In the genomic region with DNA sequence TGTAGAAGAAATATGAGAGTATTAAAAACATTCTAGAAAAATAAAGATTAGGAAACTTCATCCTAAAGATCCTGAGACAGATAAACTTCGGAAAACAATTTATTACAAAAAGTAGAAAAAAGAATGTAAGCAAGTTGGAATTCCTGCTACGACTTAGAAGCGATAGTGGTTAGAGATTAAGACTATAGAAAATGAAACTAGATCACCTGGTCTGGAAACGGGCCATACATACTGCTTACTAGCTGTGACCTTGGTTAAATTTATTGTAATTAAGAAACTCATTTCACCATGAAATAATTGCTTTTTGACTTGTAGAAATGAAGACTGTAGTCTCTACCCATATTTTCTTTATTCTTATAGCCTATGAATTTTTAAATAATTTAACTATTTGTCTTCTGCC, we compare ENCODE assay signal across 16 cellular contexts.
"Had no signal": no experiment of that assay in that cellular context is flagged by ENCODE, and none has a peak within 500 bp of the region (broad histone marks: within the 10 kb centered on the region; RNA-seq: fewer than 3 reads in every experiment).

No MANE protein-coding gene starts in this region.

- H3K9me3 ChIP-seq: prostate gland had no signal

- H3K4me3 ChIP-seq: heart left ventricle, mucosa of descending colon, prostate gland had no signal

- H3K27ac ChIP-seq: esophagus squamous epithelium, heart left ventricle, prostate gland had no signal

- H3K27me3 ChIP-seq: esophagus squamous epithelium, heart left ventricle had no signal

- H3K4me1 ChIP-seq: esophagus squamous epithelium, heart left ventricle, prostate gland had no signal

- DNase-seq: activated CD4-positive, alpha-beta T cell treated with anti-CD3 and anti-CD28 coated beads, Interleukin-2, amount 50 U/mL, for 4 hours; activated CD4-positive, CD25-positive, alpha-beta regulatory T cell treated with anti-CD3 and anti-CD28 coated beads, Interleukin-2, amount 50 U/mL, for 72 hours; activated CD8-positive, alpha-beta memory T cell treated with anti-CD3 and anti-CD28 coated beads, Interleukin-2, amount 10 ng/mL, durations not matched to agents 7 days and 5 days; activated effector memory CD4-positive, alpha-beta T cell treated with Interleukin-2 at 50 U/mL for 16 hours; activated T-cell treated with anti-CD3 and anti-CD28 coated beads, Interleukin-2, amount 50 U/mL, for 24 hours; esophagus squamous epithelium; foreskin fibroblast; heart left ventricle; mucosa of descending colon; naive thymus-derived CD8-positive, alpha-beta T cell; stimulated activated CD4-positive, alpha-beta T cell treated with anti-CD3 and anti-CD28 coated beads, Interleukin-2, amount 100 ng/mL, for 24 hours; stimulated activated naive B cell treated with anti-CD40 and anti-IgM and Interleukin-4, amounts not matched to agents 10 μg/mL and 1 μg/mL and 100 μg/mL, for 72 hours; T-helper 9 cell had no signal

- ATAC-seq: activated CD8-positive, alpha-beta memory T cell treated with anti-CD3 and anti-CD28 coated beads, Interleukin-2, amount 10 ng/mL, durations not matched to agents 7 days and 5 days; activated naive CD4-positive, alpha-beta T cell treated with anti-CD3 and anti-CD28 coated beads, Interleukin-2, amount 50 U/mL, for 72 hours; heart left ventricle; mucosa of descending colon; naive thymus-derived CD8-positive, alpha-beta T cell; sciatic nerve; stimulated activated naive B cell treated with anti-CD40 and anti-IgM and Interleukin-4, amounts not matched to agents 10 μg/mL and 1 μg/mL and 100 μg/mL, for 72 hours had no signal

- H3K36me3 ChIP-seq: esophagus squamous epithelium, heart left ventricle, prostate gland had no signal
